ENCODE assay signal across 12 cellular contexts in the genomic region with DNA sequence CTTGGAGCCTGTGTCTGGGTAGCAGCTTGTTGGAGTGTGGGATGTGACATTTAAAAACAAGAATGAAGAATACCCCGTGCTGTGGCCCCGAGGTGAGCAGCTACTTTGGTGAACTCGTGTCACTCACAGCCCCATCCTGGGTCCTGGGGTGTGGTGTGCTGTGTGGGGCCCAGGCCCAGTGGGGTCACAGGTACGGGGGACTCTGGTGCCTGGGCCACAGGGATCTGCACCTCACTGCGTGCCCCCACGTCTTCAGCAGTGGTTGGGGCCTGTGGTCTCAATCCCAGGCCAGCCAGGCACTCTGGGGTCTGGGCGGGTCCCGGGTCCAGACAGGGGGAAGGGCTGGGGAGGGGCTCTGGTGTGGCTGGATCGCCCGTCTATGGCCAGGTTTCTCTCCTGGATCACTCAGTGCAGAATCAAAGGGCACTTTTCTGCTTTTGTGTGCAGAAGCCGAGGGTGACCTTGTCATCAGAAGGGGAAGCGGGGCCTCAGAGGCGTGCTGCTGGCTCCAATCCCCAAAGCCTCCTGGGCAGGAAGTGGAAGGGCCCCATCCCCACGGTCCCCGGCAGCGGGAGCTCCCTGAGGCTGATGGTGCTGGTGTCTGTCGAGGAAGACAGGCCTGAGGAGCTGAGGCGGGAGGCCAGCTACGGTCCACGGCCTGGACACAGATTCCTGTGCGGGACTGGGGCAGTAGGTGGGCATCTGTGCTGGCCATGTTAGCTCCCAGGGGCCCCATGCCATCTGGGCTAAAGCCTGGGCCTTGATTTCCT. TPM values are rescaled to one million over a fixed set of nuclear protein-coding genes. Genes with fewer than 3 reads are reported as not detected.
DNase-seq lines count a peak whose midpoint lies in the region; ATAC-seq and TF ChIP-seq lines count a peak whose summit lies in the region.
"Had no signal": no experiment of that assay in that cellular context is flagged by ENCODE, and none has a peak within 500 bp of the region (broad histone marks: within the 10 kb centered on the region; RNA-seq: fewer than 3 reads in every experiment).

No MANE protein-coding gene starts in this region.

- peaks cover 52% of the 10 kb centered on the region for H3K4me1 Mint-ChIP-seq in CD14-positive monocyte
- H3K4me1 Mint-ChIP-seq in activated T-helper 17 cell treated with anti-CD3 and anti-CD28 coated beads, Interleukin-2, amount 50 U/mL, for 72 hours: no peaks in the 10 kb centered on the region

- H3K4me3 Mint-ChIP-seq in CD14-positive monocyte: peak overlapping the region; percentile 62 to 73
- peak overlapping the region; percentile 22 for H3K4me3 Mint-ChIP-seq in activated T-helper 17 cell treated with anti-CD3 and anti-CD28 coated beads, Interleukin-2, amount 50 U/mL, for 72 hours

- H3K36me3 Mint-ChIP-seq in CD14-positive monocyte: peaks cover 22 to 36% of the 10 kb centered on the region in 2 donors
- no peaks in the 10 kb centered on the region for H3K36me3 Mint-ChIP-seq in activated T-helper 17 cell treated with anti-CD3 and anti-CD28 coated beads, Interleukin-2, amount 50 U/mL, for 72 hours (ENCODE audit: low read depth)

- peaks cover 0 to 1% (median 0%) of the 10 kb centered on the region in 3 donors for H3K27me3 Mint-ChIP-seq in CD14-positive monocyte (ENCODE audit: low read depth in 3 of 3)
- no peaks in the 10 kb centered on the region for H3K27me3 Mint-ChIP-seq in activated T-helper 17 cell treated with anti-CD3 and anti-CD28 coated beads, Interleukin-2, amount 50 U/mL, for 72 hours

- peak; percentile 19 for ATAC-seq in activated T-helper 17 cell treated with anti-CD3 and anti-CD28 coated beads, Interleukin-2, amount 50 U/mL, for 72 hours (replicated peaks)
- ATAC-seq in GM21723 (IDR thresholded peaks at IDR 0.05; ENCODE audit: unreplicated experiment) (no peak), GM21529 (IDR thresholded peaks at IDR 0.05; ENCODE audit: unreplicated experiment) (no peak), HG02884 (IDR thresholded peaks at IDR 0.05; ENCODE audit: unreplicated experiment) (no peak)

- intact Hi-C loops in CD14-positive monocyte (cut with micrococcal nuclease): loop anchor here in 1 of 2 donors (5.0 kb wide), 1 partner anchor 64 kb away; a partner anchor contains a TSS

- H3K27ac Mint-ChIP-seq in CD14-positive monocyte: peak overlapping the region; percentile 84 to 93 (median 91)
- H3K27ac Mint-ChIP-seq in activated T-helper 17 cell treated with anti-CD3 and anti-CD28 coated beads, Interleukin-2, amount 50 U/mL, for 72 hours: peak overlapping the region; percentile 46

- TF ChIP-seq CTCF in CD14-positive monocyte (IDR thresholded peaks at IDR 0.05): no peak

- DNase-seq in CD14-positive monocyte (ENCODE audit: low spot score): peak; percentile 83
- DNase-seq in NOMO-1 (lab: John Stamatoyannopoulos, UW; ENCODE audit: unreplicated experiment in 2 of 2): peak; percentile 86 to 90
- peak; percentile 9 for DNase-seq in medulla oblongata (ENCODE audit: extremely low spot score)
- DNase-seq in COR-L47 (lab: John Stamatoyannopoulos, UW): no peak
- DNase-seq: brain microvascular endothelial cell, DMS79, SHP77 had no signal

- peaks cover 0 to 2% (median 0%) of the 10 kb centered on the region in 7 donors for H3K9me3 Mint-ChIP-seq in CD14-positive monocyte
- H3K9me3 Mint-ChIP-seq in activated T-helper 17 cell treated with anti-CD3 and anti-CD28 coated beads, Interleukin-2, amount 50 U/mL, for 72 hours: no peaks in the 10 kb centered on the region

RNA-seq across cellular contexts. Expression of a gene that starts 1.4 kb away (rescaled TPM):
- polyA plus RNA-seq in CD14-positive monocyte: 10 to 100 TPM; 30.6 to 36.3 TPM
- total RNA-seq in activated T-helper 17 cell treated with anti-CD3 and anti-CD28 coated beads, Interleukin-2, amount 50 U/mL, for 72 hours: 1 to 10 TPM; 2.0 to 4.4 TPM

RNA-seq across cellular contexts. Expression of a gene that starts 40.2 kb away (rescaled TPM):
- 1 to 10 TPM; 7.3 to 7.4 TPM for polyA plus RNA-seq in CD14-positive monocyte
- total RNA-seq in activated T-helper 17 cell treated with anti-CD3 and anti-CD28 coated beads, Interleukin-2, amount 50 U/mL, for 72 hours: 10 to 100 TPM; 28.6 to 42.3 TPM

RNA-seq across cellular contexts. Expression of a gene that starts 56.0 kb away (rescaled TPM):
- not detected for polyA plus RNA-seq in CD14-positive monocyte
- total RNA-seq in activated T-helper 17 cell treated with anti-CD3 and anti-CD28 coated beads, Interleukin-2, amount 50 U/mL, for 72 hours: not detected
- total RNA-seq: HT1080 had no signal

RNA-seq across cellular contexts. Expression of a gene that starts 58.4 kb away (rescaled TPM):
- polyA plus RNA-seq in CD14-positive monocyte: 10 to 100 TPM; 15.4 to 36.4 TPM
- 10 to 100 TPM; 27.2 to 52.7 TPM for total RNA-seq in activated T-helper 17 cell treated with anti-CD3 and anti-CD28 coated beads, Interleukin-2, amount 50 U/mL, for 72 hours
